ENCODE assay signal across 8 cellular contexts in genomic region chr10:13891542-13892431, GRCh38.
A peak's percentile ranks its signal among the peaks of the same experiment; 100 is the strongest.
DNase-seq lines count a peak whose midpoint lies in the region; ATAC-seq, FAIRE-seq and TF ChIP-seq lines count a peak whose summit lies in the region.

No MANE protein-coding gene starts in this region.

- H3K4me1 Mint-ChIP-seq in T-helper 2 cell treated with Interferon-gamma antibody and Interleukin-4, amounts not matched to agents 5 μg/mL and 100 μg/mL, for 36 hours (ENCODE audit: low read depth) = peaks cover 6% of the 10 kb centered on the region
- H3K4me1 Mint-ChIP-seq in activated CD8-positive, alpha-beta T cell treated with anti-CD3 and anti-CD28 coated beads for 36 hours (ENCODE audit: low read depth) = peaks cover 19% of the 10 kb centered on the region

- H3K27ac Mint-ChIP-seq in T-helper 2 cell treated with Interferon-gamma antibody and Interleukin-4, amounts not matched to agents 5 μg/mL and 100 μg/mL, for 36 hours = no peak overlapping the region
- no peak overlapping the region for H3K27ac Mint-ChIP-seq in activated CD8-positive, alpha-beta T cell treated with anti-CD3 and anti-CD28 coated beads for 36 hours

- H3K9me3 ChIP-seq in ovary = no peaks in the 10 kb centered on the region

- POLR2A ChIA-PET in activated CD8-positive, alpha-beta T cell treated with anti-CD3 and anti-CD28 coated beads for 36 hours (lab: Charles Lee) = interaction anchor here (0.6 kb wide), 1 partner anchor 1350 kb away, joined by 3 read pairs; no protein-coding TSS in a partner anchor

- no peak for DNase-seq in T-helper 2 cell treated with Interferon-gamma antibody and Interleukin-4, amounts not matched to agents 5 μg/mL and 100 μg/mL, for 36 hours (ENCODE audit: low spot score)
- DNase-seq in T-helper 2 cell (no peak), germinal center (ENCODE audit: low spot score) (peak; percentile 47), ovary (peak in 2 of 5 donors; percentile 27 to 50), activated gamma-delta T cell (lab: John Stamatoyannopoulos, UW) (no peak), RCC 7860 (ENCODE audit: low spot score) (no peak), NCI-H524 treated with DMSO at 0.1 percent for 48 hours (lab: John Stamatoyannopoulos, UW) (no peak)
- no peak for DNase-seq in activated CD8-positive, alpha-beta T cell treated with anti-CD3 and anti-CD28 coated beads for 36 hours

- H3K36me3 Mint-ChIP-seq in T-helper 2 cell treated with Interferon-gamma antibody and Interleukin-4, amounts not matched to agents 5 μg/mL and 100 μg/mL, for 36 hours (ENCODE audit: low read depth) = peaks cover 2% of the 10 kb centered on the region
- H3K36me3 Mint-ChIP-seq in activated CD8-positive, alpha-beta T cell treated with anti-CD3 and anti-CD28 coated beads for 36 hours (ENCODE audit: low read depth) = no peaks in the 10 kb centered on the region

- 1 to 2% (median 1%) methylated on average over 60 to 95 of the region's 95 CpGs for WGBS in ovary, 3 donors

- CTCF ChIA-PET in activated CD8-positive, alpha-beta T cell treated with anti-CD3 and anti-CD28 coated beads for 36 hours (lab: Charles Lee) = no interaction called here

- TF ChIP-seq CTCF in activated CD8-positive, alpha-beta T cell treated with anti-CD3 and anti-CD28 coated beads for 36 hours (IDR thresholded peaks at IDR 0.05) = no peak
- no peak for TF ChIP-seq CTCF in ovary (IDR thresholded peaks at IDR 0.05)

- H3K36me3 ChIP-seq in ovary = no peaks in the 10 kb centered on the region

- no peak for TF ChIP-seq EP300 in ovary (IDR thresholded peaks at IDR 0.05)

- TF ChIP-seq POLR2A in ovary (IDR thresholded peaks at IDR 0.05) = no peak

- H3K27ac ChIP-seq in ovary = no peak overlapping the region

- H3K27me3 Mint-ChIP-seq in T-helper 2 cell treated with Interferon-gamma antibody and Interleukin-4, amounts not matched to agents 5 μg/mL and 100 μg/mL, for 36 hours (ENCODE audit: low read depth) = peaks cover 81% of the 10 kb centered on the region
- H3K27me3 Mint-ChIP-seq in activated CD8-positive, alpha-beta T cell treated with anti-CD3 and anti-CD28 coated beads for 36 hours = peaks cover 62% of the 10 kb centered on the region

- peak; percentile 48 for ATAC-seq in activated CD8-positive, alpha-beta T cell treated with anti-CD3 and anti-CD28 coated beads for 36 hours

- H3K27me3 ChIP-seq in ovary = no peaks in the 10 kb centered on the region

- intact Hi-C loops in activated CD8-positive, alpha-beta T cell treated with anti-CD3 and anti-CD28 coated beads for 36 hours (cut with micrococcal nuclease) = loop anchor here (10.0 kb wide), 1 partner anchor 113 kb away; no protein-coding TSS in a partner anchor
- intact Hi-C loops in ovary (cut with DNase I) = no loop called here

- FAIRE-seq in RCC 7860 (lab: Jason Lieb, UNC) = no peak

- no peaks in the 10 kb centered on the region for H3K4me1 ChIP-seq in ovary (ENCODE audit: insufficient read depth)

- H3K9me3 Mint-ChIP-seq in T-helper 2 cell treated with Interferon-gamma antibody and Interleukin-4, amounts not matched to agents 5 μg/mL and 100 μg/mL, for 36 hours = no peaks in the 10 kb centered on the region
- no peaks in the 10 kb centered on the region for H3K9me3 Mint-ChIP-seq in activated CD8-positive, alpha-beta T cell treated with anti-CD3 and anti-CD28 coated beads for 36 hours

- H3K4me3 Mint-ChIP-seq in T-helper 2 cell treated with Interferon-gamma antibody and Interleukin-4, amounts not matched to agents 5 μg/mL and 100 μg/mL, for 36 hours = peak overlapping the region; percentile 45
- H3K4me3 Mint-ChIP-seq in activated CD8-positive, alpha-beta T cell treated with anti-CD3 and anti-CD28 coated beads for 36 hours = peak overlapping the region; percentile 50

- peak overlapping the region; percentile 31 for H3K4me3 ChIP-seq in ovary
